In the genomic region with DNA sequence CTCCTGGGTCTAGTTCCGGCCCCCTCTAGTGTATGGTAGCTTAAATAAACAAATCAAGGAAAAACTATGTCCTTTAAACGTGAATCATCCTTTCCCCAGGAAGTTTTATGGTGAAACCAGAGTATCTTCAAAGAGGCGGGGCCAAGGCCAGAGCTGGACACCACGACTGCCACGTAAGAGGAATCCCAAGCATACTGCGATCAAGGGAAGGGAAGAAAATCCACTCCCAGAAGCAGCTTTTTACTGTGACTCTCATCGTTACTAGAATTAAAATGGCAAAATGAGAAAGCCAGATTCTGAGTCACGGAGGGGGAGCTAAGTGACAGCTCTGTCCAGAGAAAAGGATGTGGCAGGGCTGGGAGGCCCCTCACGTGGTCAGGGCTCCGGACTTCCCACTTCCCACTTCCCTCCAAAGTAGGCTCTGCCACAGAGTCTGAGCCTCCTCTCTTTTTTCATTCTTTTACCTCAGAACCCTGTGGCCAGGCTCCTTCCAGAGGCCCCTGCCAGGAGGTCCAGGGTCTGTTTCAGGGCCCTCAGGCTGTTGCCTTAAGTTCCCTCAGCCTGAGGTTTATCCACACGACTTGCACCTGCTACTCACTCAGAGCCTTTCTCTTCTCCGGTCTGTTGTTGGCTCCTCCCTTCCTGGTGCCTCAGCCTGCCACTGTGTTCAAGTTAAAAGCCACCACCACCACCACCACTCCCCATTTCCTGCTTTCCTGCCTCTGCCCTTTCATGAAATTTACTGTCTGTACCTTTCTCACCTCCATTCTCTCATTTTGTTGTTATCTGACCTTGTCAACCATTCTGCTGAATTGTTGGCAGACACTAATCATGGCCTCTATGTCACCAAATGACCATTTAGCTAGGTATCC, we compare ENCODE assay signal across 1 cellular context.
A peak's percentile ranks its signal among the peaks of the same experiment; 100 is the strongest.
TF ChIP-seq lines count a peak whose summit lies in the region.

No MANE protein-coding gene starts in this region.

TF ChIP-seq in HepG2, 621 proteins besides CTCF, POLR2A, EP300 and RAD21 (continued from another document and continues in another):
- TF ChIP-seq, protein P1, sequence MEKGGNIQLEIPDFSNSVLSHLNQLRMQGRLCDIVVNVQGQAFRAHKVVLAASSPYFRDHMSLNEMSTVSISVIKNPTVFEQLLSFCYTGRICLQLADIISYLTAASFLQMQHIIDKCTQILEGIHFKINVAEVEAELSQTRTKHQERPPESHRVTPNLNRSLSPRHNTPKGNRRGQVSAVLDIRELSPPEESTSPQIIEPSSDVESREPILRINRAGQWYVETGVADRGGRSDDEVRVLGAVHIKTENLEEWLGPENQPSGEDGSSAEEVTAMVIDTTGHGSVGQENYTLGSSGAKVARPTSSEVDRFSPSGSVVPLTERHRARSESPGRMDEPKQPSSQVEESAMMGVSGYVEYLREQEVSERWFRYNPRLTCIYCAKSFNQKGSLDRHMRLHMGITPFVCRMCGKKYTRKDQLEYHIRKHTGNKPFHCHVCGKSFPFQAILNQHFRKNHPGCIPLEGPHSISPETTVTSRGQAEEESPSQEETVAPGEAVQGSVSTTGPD (CRISPR knock-in tag; IDR thresholded peaks at IDR 0.05): peak; percentile 98
- TF ChIP-seq AHR (CRISPR knock-in tag; IDR thresholded peaks at IDR 0.05) (no peak), ZNF235 (CRISPR knock-in tag; IDR thresholded peaks at IDR 0.05; ENCODE audit: borderline replicate concordance) (no peak), HDAC2 (CRISPR knock-in tag; IDR thresholded peaks at IDR 0.05) (peak; percentile 57), SP4 (CRISPR knock-in tag; IDR thresholded peaks at IDR 0.05) (0 out of 2 replicates have a peak, but pooled peaks have one; percentile 13), ARNTL (CRISPR knock-in tag; IDR thresholded peaks at IDR 0.05) (peak; percentile 57; the same call in 1 of the 2 replicates), FOXO1 (CRISPR knock-in tag; IDR thresholded peaks at IDR 0.05) (no peak), ZNF577 (CRISPR knock-in tag; IDR thresholded peaks at IDR 0.05; ENCODE audit: borderline replicate concordance, low read depth) (no peak), ZBTB20 (CRISPR knock-in tag; IDR thresholded peaks at IDR 0.05; ENCODE audit: borderline replicate concordance, low read depth) (peak; percentile 27; the same call in 1 of the 2 replicates), NR2F1 (CRISPR knock-in tag; IDR thresholded peaks at IDR 0.05) (no peak), CBX1 (IDR thresholded peaks at IDR 0.05; ENCODE audit: low read depth) (peak; percentile 75), POLR2AphosphoS5 (IDR thresholded peaks at IDR 0.05; ENCODE audit: low read depth, low read length) (0 out of 2 replicates have a peak, but pooled peaks have one; percentile 38), ZSCAN20 (CRISPR knock-in tag; IDR thresholded peaks at IDR 0.05; ENCODE audit: borderline replicate concordance) (no peak), TBX2 (CRISPR knock-in tag; IDR thresholded peaks at IDR 0.05; ENCODE audit: borderline replicate concordance) (no peak; the same call in 1 of the 2 replicates), ZNF260 (CRISPR knock-in tag; IDR thresholded peaks at IDR 0.05; ENCODE audit: borderline replicate concordance, low read depth) (no peak)
- TF ChIP-seq, protein P2, sequence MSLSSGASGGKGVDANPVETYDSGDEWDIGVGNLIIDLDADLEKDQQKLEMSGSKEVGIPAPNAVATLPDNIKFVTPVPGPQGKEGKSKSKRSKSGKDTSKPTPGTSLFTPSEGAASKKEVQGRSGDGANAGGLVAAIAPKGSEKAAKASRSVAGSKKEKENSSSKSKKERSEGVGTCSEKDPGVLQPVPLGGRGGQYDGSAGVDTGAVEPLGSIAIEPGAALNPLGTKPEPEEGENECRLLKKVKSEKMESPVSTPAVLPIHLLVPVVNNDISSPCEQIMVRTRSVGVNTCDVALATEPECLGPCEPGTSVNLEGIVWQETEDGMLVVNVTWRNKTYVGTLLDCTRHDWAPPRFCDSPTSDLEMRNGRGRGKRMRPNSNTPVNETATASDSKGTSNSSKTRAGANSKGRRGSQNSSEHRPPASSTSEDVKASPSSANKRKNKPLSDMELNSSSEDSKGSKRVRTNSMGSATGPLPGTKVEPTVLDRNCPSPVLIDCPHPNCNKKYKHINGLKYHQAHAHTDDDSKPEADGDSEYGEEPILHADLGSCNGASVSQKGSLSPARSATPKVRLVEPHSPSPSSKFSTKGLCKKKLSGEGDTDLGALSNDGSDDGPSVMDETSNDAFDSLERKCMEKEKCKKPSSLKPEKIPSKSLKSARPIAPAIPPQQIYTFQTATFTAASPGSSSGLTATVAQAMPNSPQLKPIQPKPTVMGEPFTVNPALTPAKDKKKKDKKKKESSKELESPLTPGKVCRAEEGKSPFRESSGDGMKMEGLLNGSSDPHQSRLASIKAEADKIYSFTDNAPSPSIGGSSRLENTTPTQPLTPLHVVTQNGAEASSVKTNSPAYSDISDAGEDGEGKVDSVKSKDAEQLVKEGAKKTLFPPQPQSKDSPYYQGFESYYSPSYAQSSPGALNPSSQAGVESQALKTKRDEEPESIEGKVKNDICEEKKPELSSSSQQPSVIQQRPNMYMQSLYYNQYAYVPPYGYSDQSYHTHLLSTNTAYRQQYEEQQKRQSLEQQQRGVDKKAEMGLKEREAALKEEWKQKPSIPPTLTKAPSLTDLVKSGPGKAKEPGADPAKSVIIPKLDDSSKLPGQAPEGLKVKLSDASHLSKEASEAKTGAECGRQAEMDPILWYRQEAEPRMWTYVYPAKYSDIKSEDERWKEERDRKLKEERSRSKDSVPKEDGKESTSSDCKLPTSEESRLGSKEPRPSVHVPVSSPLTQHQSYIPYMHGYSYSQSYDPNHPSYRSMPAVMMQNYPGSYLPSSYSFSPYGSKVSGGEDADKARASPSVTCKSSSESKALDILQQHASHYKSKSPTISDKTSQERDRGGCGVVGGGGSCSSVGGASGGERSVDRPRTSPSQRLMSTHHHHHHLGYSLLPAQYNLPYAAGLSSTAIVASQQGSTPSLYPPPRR (CRISPR knock-in tag; IDR thresholded peaks at IDR 0.05; ENCODE audit: borderline replicate concordance): peak; percentile 45; the same call in 1 of the 2 replicates
- TF ChIP-seq, protein P3, sequence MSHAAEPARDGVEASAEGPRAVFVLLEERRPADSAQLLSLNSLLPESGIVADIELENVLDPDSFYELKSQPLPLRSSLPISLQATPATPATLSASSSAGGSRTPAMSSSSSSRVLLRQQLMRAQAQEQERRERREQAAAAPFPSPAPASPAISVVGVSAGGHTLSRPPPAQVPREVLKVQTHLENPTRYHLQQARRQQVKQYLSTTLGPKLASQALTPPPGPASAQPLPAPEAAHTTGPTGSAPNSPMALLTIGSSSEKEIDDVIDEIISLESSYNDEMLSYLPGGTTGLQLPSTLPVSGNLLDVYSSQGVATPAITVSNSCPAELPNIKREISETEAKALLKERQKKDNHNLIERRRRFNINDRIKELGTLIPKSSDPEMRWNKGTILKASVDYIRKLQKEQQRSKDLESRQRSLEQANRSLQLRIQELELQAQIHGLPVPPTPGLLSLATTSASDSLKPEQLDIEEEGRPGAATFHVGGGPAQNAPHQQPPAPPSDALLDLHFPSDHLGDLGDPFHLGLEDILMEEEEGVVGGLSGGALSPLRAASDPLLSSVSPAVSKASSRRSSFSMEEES (CRISPR knock-in tag; IDR thresholded peaks at IDR 0.05): no peak; the same call in 1 of the 2 replicates
- TF ChIP-seq, protein P4, sequence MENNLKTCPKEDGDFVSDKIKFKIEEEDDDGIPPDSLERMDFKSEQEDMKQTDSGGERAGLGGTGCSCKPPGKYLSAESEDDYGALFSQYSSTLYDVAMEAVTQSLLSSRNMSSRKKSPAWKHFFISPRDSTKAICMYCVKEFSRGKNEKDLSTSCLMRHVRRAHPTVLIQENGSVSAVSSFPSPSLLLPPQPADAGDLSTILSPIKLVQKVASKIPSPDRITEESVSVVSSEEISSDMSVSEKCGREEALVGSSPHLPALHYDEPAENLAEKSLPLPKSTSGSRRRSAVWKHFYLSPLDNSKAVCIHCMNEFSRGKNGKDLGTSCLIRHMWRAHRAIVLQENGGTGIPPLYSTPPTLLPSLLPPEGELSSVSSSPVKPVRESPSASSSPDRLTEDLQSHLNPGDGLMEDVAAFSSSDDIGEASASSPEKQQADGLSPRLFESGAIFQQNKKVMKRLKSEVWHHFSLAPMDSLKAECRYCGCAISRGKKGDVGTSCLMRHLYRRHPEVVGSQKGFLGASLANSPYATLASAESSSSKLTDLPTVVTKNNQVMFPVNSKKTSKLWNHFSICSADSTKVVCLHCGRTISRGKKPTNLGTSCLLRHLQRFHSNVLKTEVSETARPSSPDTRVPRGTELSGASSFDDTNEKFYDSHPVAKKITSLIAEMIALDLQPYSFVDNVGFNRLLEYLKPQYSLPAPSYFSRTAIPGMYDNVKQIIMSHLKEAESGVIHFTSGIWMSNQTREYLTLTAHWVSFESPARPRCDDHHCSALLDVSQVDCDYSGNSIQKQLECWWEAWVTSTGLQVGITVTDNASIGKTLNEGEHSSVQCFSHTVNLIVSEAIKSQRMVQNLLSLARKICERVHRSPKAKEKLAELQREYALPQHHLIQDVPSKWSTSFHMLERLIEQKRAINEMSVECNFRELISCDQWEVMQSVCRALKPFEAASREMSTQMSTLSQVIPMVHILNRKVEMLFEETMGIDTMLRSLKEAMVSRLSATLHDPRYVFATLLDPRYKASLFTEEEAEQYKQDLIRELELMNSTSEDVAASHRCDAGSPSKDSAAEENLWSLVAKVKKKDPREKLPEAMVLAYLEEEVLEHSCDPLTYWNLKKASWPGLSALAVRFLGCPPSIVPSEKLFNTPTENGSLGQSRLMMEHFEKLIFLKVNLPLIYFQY (CRISPR knock-in tag; IDR thresholded peaks at IDR 0.05; ENCODE audit: borderline replicate concordance): peak; percentile 28; the same call in 1 of the 2 replicates
- TF ChIP-seq, protein P5, sequence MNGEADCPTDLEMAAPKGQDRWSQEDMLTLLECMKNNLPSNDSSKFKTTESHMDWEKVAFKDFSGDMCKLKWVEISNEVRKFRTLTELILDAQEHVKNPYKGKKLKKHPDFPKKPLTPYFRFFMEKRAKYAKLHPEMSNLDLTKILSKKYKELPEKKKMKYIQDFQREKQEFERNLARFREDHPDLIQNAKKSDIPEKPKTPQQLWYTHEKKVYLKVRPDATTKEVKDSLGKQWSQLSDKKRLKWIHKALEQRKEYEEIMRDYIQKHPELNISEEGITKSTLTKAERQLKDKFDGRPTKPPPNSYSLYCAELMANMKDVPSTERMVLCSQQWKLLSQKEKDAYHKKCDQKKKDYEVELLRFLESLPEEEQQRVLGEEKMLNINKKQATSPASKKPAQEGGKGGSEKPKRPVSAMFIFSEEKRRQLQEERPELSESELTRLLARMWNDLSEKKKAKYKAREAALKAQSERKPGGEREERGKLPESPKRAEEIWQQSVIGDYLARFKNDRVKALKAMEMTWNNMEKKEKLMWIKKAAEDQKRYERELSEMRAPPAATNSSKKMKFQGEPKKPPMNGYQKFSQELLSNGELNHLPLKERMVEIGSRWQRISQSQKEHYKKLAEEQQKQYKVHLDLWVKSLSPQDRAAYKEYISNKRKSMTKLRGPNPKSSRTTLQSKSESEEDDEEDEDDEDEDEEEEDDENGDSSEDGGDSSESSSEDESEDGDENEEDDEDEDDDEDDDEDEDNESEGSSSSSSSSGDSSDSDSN (CRISPR knock-in tag; IDR thresholded peaks at IDR 0.05): peak; percentile 47
- TF ChIP-seq, protein P6, sequence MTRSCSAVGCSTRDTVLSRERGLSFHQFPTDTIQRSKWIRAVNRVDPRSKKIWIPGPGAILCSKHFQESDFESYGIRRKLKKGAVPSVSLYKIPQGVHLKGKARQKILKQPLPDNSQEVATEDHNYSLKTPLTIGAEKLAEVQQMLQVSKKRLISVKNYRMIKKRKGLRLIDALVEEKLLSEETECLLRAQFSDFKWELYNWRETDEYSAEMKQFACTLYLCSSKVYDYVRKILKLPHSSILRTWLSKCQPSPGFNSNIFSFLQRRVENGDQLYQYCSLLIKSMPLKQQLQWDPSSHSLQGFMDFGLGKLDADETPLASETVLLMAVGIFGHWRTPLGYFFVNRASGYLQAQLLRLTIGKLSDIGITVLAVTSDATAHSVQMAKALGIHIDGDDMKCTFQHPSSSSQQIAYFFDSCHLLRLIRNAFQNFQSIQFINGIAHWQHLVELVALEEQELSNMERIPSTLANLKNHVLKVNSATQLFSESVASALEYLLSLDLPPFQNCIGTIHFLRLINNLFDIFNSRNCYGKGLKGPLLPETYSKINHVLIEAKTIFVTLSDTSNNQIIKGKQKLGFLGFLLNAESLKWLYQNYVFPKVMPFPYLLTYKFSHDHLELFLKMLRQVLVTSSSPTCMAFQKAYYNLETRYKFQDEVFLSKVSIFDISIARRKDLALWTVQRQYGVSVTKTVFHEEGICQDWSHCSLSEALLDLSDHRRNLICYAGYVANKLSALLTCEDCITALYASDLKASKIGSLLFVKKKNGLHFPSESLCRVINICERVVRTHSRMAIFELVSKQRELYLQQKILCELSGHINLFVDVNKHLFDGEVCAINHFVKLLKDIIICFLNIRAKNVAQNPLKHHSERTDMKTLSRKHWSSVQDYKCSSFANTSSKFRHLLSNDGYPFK (CRISPR knock-in tag; IDR thresholded peaks at IDR 0.05; ENCODE audit: borderline replicate concordance): no peak
- TF ChIP-seq, protein P7, sequence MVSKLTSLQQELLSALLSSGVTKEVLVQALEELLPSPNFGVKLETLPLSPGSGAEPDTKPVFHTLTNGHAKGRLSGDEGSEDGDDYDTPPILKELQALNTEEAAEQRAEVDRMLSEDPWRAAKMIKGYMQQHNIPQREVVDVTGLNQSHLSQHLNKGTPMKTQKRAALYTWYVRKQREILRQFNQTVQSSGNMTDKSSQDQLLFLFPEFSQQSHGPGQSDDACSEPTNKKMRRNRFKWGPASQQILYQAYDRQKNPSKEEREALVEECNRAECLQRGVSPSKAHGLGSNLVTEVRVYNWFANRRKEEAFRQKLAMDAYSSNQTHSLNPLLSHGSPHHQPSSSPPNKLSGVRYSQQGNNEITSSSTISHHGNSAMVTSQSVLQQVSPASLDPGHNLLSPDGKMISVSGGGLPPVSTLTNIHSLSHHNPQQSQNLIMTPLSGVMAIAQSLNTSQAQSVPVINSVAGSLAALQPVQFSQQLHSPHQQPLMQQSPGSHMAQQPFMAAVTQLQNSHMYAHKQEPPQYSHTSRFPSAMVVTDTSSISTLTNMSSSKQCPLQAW (CRISPR knock-in tag; IDR thresholded peaks at IDR 0.05): peak; percentile 44; the same call in 1 of the 2 replicates
- TF ChIP-seq, protein P8, sequence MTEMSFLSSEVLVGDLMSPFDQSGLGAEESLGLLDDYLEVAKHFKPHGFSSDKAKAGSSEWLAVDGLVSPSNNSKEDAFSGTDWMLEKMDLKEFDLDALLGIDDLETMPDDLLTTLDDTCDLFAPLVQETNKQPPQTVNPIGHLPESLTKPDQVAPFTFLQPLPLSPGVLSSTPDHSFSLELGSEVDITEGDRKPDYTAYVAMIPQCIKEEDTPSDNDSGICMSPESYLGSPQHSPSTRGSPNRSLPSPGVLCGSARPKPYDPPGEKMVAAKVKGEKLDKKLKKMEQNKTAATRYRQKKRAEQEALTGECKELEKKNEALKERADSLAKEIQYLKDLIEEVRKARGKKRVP (CRISPR knock-in tag; IDR thresholded peaks at IDR 0.05): peak in 1 of 2 experiments; percentile 79; a peak in 2 of 4 replicates
- TF ChIP-seq, protein P9, sequence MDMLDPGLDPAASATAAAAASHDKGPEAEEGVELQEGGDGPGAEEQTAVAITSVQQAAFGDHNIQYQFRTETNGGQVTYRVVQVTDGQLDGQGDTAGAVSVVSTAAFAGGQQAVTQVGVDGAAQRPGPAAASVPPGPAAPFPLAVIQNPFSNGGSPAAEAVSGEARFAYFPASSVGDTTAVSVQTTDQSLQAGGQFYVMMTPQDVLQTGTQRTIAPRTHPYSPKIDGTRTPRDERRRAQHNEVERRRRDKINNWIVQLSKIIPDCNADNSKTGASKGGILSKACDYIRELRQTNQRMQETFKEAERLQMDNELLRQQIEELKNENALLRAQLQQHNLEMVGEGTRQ (IDR thresholded peaks at IDR 0.05; ENCODE audit: low read depth, low read length): peak; percentile 79
- TF ChIP-seq, protein P9 (CRISPR knock-in tag; IDR thresholded peaks at IDR 0.05; ENCODE audit: borderline replicate concordance): peak; percentile 81; the same call in 1 of the 2 replicates
